ENCODE assay signal across 1 cellular context in genomic region chr12:119206348-119207075, GRCh38.
TF ChIP-seq lines count a peak whose summit lies in the region.

No MANE protein-coding gene starts in this region.

TF ChIP-seq in SK-N-SH, 30 proteins besides CTCF, POLR2A, EP300 and RAD21 (continued from another document):
- TF ChIP-seq ZBTB33 (IDR thresholded peaks at IDR 0.05; ENCODE audit: borderline replicate concordance, low read depth): no peak
TF ChIP-seq in SK-N-SH: peak in this region for 0.
